ENCODE assay signal across 1 cellular context in the genomic region with DNA sequence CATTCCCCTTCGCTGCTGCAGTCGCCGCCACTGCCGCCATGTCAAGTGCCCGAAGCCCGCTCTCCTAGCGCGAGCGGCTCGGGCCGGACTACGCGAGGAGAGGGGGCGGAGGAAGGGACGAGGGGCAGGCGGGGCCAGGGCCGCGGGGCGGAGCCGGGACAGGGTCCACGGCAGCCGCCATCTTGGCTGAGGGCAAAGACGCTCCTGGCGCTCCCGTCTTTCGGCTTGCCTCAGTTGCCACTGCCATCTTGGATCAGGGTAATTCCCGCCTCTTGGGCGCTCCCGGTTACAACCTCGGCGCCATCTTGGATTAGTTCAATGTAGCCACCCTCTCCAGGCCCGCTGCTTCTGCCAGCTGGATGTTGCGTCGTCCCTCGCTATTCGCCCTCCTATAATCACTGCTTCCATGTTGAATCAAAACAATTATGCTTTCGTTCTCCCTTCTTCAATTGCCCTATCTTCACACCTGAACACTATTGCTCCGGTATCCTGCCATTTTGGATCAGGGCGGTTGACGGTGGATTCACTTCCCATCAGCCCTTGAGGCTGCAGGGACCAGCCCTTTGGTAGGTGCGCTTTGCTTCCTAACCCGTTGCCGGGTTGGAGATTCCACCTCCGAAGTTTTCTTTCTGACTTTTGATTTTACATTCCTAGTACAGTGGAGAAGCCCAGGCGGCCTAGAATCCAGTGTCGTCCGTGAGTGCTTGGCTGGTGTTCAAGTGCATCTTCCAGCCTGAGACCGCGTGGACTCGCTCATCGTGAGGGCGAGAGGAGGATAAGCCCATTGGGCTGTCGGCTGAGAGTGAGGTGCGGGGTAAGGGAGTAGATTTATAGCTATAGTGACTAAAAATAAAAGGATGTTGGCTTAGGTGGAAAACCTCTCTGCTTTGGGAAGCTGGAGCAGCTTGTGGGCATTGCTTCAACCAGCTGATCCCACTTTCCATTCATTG.
TF ChIP-seq lines count a peak whose summit lies in the region.

Gene HACD2, minus strand, starts transcription at position 66 of the 950 bp plus-strand sequence. Its CDS starts 26 bp downstream, at position 40.

TF ChIP-seq in HepG2, 621 proteins besides CTCF, POLR2A, EP300 and RAD21 (continued from another document and continues in another):
- TF ChIP-seq ZBTB2 (CRISPR knock-in tag; IDR thresholded peaks at IDR 0.05; ENCODE audit: low read depth) (peak; percentile 65; the same call in 1 of the 2 replicates), SRSF4 (IDR thresholded peaks at IDR 0.05; ENCODE audit: low read depth, low read length, poor library complexity, severe bottlenecking) (no peak), ZNF383 (CRISPR knock-in tag; IDR thresholded peaks at IDR 0.05; ENCODE audit: borderline replicate concordance) (no peak; the same call in 1 of the 2 replicates), ZNF260 (CRISPR knock-in tag; IDR thresholded peaks at IDR 0.05; ENCODE audit: borderline replicate concordance, low read depth) (no peak), HIC2 (CRISPR knock-in tag; IDR thresholded peaks at IDR 0.05; ENCODE audit: low read depth) (no peak), JUND (CRISPR knock-in tag; IDR thresholded peaks at IDR 0.05) (no peak), ZNF691 (CRISPR knock-in tag; IDR thresholded peaks at IDR 0.05; ENCODE audit: borderline replicate concordance, low read depth) (peak; percentile 87; the same call in 1 of the 2 replicates), HCFC1 (IDR thresholded peaks at IDR 0.05; ENCODE audit: low read depth, low read length) (peak; percentile 73), SALL2 (CRISPR knock-in tag; IDR thresholded peaks at IDR 0.05) (no peak; the same call in 1 of the 2 replicates), ZNF563 (CRISPR knock-in tag; IDR thresholded peaks at IDR 0.05) (peak; percentile 27; the same call in 1 of the 2 replicates), ZBTB7B (CRISPR knock-in tag; IDR thresholded peaks at IDR 0.05) (no peak), SMAD9 (CRISPR knock-in tag; IDR thresholded peaks at IDR 0.05) (no peak), TBL1XR1 (IDR thresholded peaks at IDR 0.05; ENCODE audit: borderline replicate concordance, low read length, partially characterized antibody) (no peak), ZNF329 (CRISPR knock-in tag; IDR thresholded peaks at IDR 0.05; ENCODE audit: low read depth) (no peak), ZMYM3 (CRISPR knock-in tag; IDR thresholded peaks at IDR 0.05) (no peak), TEAD2 (CRISPR knock-in tag; IDR thresholded peaks at IDR 0.05) (no peak), ZNF367 (CRISPR knock-in tag; IDR thresholded peaks at IDR 0.05; ENCODE audit: borderline replicate concordance) (no peak), CBFB (CRISPR knock-in tag; IDR thresholded peaks at IDR 0.05) (peak; percentile 27; the same call in 1 of the 2 replicates), ZBTB44 (CRISPR knock-in tag; IDR thresholded peaks at IDR 0.05) (peak; percentile 84; the same call in 1 of the 2 replicates), HNRNPH1 (optimal IDR thresholded peaks at IDR 0.05; ENCODE audit: low read depth, low read length) (no peak), SRSF9 (IDR thresholded peaks at IDR 0.05; ENCODE audit: borderline replicate concordance, insufficient read depth, low read depth, low read length, poor library complexity, severe bottlenecking) (no peak), NR1H2 (CRISPR knock-in tag; IDR thresholded peaks at IDR 0.05; ENCODE audit: borderline replicate concordance, low read depth) (no peak), KDM2A (CRISPR knock-in tag; IDR thresholded peaks at IDR 0.05; ENCODE audit: borderline replicate concordance, low read depth) (peak; percentile 95), PATZ1 (CRISPR knock-in tag; IDR thresholded peaks at IDR 0.05) (no peak), MED8 (CRISPR knock-in tag; IDR thresholded peaks at IDR 0.05; ENCODE audit: insufficient replicate concordance) (peak; percentile 82)
- TF ChIP-seq, protein P1, sequence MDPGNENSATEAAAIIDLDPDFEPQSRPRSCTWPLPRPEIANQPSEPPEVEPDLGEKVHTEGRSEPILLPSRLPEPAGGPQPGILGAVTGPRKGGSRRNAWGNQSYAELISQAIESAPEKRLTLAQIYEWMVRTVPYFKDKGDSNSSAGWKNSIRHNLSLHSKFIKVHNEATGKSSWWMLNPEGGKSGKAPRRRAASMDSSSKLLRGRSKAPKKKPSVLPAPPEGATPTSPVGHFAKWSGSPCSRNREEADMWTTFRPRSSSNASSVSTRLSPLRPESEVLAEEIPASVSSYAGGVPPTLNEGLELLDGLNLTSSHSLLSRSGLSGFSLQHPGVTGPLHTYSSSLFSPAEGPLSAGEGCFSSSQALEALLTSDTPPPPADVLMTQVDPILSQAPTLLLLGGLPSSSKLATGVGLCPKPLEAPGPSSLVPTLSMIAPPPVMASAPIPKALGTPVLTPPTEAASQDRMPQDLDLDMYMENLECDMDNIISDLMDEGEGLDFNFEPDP (CRISPR knock-in tag; conservative IDR thresholded peaks at IDR 0.05) = no peak
- TF ChIP-seq, protein P2, sequence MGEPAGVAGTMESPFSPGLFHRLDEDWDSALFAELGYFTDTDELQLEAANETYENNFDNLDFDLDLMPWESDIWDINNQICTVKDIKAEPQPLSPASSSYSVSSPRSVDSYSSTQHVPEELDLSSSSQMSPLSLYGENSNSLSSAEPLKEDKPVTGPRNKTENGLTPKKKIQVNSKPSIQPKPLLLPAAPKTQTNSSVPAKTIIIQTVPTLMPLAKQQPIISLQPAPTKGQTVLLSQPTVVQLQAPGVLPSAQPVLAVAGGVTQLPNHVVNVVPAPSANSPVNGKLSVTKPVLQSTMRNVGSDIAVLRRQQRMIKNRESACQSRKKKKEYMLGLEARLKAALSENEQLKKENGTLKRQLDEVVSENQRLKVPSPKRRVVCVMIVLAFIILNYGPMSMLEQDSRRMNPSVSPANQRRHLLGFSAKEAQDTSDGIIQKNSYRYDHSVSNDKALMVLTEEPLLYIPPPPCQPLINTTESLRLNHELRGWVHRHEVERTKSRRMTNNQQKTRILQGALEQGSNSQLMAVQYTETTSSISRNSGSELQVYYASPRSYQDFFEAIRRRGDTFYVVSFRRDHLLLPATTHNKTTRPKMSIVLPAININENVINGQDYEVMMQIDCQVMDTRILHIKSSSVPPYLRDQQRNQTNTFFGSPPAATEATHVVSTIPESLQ (CRISPR knock-in tag; conservative IDR thresholded peaks at IDR 0.05) = no peak; the same call in 1 of the 2 replicates
- TF ChIP-seq, protein P3, sequence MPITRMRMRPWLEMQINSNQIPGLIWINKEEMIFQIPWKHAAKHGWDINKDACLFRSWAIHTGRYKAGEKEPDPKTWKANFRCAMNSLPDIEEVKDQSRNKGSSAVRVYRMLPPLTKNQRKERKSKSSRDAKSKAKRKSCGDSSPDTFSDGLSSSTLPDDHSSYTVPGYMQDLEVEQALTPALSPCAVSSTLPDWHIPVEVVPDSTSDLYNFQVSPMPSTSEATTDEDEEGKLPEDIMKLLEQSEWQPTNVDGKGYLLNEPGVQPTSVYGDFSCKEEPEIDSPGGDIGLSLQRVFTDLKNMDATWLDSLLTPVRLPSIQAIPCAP (CRISPR knock-in tag; IDR thresholded peaks at IDR 0.05; ENCODE audit: low read depth) = no peak
- TF ChIP-seq, protein P4, sequence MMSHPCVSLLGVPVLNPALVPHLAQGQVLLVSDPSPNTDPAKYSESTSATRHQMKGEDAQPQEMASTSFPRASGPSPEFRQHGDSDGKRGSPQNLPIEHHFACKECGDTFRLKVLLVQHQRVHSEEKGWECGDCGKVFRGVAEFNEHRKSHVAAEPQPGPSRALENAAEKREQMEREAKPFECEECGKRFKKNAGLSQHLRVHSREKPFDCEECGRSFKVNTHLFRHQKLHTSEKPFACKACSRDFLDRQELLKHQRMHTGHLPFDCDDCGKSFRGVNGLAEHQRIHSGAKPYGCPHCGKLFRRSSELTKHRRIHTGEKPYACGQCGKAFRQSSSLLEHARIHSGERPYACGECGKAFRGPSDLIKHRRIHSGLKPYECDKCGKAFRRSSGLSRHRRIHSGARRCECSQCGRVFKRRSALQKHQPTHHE (CRISPR knock-in tag; IDR thresholded peaks at IDR 0.05; ENCODE audit: borderline replicate concordance) = peak; percentile 53; the same call in 1 of the 2 replicates
- TF ChIP-seq, protein P5, sequence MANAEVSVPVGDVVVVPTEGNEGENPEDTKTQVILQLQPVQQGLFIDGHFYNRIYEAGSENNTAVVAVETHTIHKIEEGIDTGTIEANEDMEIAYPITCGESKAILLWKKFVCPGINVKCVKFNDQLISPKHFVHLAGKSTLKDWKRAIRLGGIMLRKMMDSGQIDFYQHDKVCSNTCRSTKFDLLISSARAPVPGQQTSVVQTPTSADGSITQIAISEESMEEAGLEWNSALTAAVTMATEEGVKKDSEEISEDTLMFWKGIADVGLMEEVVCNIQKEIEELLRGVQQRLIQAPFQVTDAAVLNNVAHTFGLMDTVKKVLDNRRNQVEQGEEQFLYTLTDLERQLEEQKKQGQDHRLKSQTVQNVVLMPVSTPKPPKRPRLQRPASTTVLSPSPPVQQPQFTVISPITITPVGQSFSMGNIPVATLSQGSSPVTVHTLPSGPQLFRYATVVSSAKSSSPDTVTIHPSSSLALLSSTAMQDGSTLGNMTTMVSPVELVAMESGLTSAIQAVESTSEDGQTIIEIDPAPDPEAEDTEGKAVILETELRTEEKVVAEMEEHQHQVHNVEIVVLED (CRISPR knock-in tag; IDR thresholded peaks at IDR 0.05; ENCODE audit: borderline replicate concordance) = peak; percentile 66; the same call in 1 of the 2 replicates
- TF ChIP-seq, protein P6, sequence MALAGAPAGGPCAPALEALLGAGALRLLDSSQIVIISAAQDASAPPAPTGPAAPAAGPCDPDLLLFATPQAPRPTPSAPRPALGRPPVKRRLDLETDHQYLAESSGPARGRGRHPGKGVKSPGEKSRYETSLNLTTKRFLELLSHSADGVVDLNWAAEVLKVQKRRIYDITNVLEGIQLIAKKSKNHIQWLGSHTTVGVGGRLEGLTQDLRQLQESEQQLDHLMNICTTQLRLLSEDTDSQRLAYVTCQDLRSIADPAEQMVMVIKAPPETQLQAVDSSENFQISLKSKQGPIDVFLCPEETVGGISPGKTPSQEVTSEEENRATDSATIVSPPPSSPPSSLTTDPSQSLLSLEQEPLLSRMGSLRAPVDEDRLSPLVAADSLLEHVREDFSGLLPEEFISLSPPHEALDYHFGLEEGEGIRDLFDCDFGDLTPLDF (CRISPR knock-in tag; IDR thresholded peaks at IDR 0.05) = peak; percentile 68; the same call in 1 of the 2 replicates
- TF ChIP-seq, protein P7, sequence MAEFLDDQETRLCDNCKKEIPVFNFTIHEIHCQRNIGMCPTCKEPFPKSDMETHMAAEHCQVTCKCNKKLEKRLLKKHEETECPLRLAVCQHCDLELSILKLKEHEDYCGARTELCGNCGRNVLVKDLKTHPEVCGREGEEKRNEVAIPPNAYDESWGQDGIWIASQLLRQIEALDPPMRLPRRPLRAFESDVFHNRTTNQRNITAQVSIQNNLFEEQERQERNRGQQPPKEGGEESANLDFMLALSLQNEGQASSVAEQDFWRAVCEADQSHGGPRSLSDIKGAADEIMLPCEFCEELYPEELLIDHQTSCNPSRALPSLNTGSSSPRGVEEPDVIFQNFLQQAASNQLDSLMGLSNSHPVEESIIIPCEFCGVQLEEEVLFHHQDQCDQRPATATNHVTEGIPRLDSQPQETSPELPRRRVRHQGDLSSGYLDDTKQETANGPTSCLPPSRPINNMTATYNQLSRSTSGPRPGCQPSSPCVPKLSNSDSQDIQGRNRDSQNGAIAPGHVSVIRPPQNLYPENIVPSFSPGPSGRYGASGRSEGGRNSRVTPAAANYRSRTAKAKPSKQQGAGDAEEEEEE (CRISPR knock-in tag; IDR thresholded peaks at IDR 0.05; ENCODE audit: borderline replicate concordance) = no peak
